ENCODE assay signal across 18 cellular contexts in the genomic region with DNA sequence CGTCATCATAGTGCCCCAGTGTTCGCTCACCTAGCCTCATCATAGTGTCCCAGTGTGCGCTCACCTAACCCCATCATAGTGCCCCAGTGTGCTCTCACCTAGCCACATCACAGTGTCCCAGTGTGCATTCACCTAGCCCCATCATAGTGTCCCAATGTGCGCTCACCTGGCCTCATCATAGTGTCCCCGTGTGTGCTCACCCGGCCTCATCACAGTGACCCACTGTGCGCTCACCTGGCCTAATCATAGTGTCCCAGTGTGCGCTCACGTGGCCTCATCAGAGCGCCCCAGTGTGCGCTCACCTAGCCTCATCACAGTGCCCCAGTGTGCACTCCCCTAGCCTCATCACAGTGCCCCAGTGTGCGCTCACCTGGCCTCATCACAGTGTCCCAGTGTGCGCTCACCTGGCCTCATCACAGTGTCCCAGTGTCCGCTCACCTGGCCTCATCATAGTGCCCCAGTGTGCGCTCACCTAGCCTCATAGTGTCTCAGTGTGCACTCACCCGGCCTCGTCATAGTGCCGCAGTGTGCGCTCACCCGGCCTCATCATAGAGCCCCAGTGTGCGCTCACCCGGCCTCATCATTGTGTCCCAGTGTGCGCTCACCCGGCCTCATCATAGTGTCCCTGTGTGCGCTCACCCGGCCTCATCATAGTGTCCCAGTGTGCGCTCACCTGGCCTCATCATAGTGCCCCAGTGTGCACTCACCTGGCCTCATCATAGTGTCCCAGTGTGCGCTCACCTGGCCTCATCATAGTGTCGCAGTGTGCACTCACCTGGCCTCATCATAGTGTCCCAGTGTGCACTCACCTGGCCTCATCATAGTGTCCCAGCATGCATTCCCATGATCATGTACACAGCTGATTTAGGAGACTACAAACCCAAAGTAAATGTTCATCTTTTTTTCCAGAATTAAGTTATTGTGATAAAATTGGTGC.
"Had no signal": no experiment of that assay in that cellular context is flagged by ENCODE, and none has a peak within 500 bp of the region (broad histone marks: within the 10 kb centered on the region; RNA-seq: fewer than 3 reads in every experiment).

No MANE protein-coding gene starts in this region.

- H3K9me3 ChIP-seq: psoas muscle, suprapubic skin, tibial artery, upper lobe of left lung had no signal

- H3K4me1 ChIP-seq: neural progenitor cell had no signal

- H3K36me3 ChIP-seq: neural progenitor cell had no signal

- H3K9ac ChIP-seq: neural progenitor cell, parathyroid adenoma had no signal

- DNase-seq: erythroblast; left colon; left ventricle myocardium superior; midbrain; occipital lobe; psoas muscle; retina; stimulated activated naive CD4-positive, alpha-beta T cell treated with Interleukin-2 at 50 U/mL for 16 hours; tibial artery had no signal

- H2AFZ ChIP-seq: hepatocyte, neural progenitor cell, parathyroid adenoma had no signal

- H3K27me3 ChIP-seq: hepatocyte, neural progenitor cell, suprapubic skin, tibial artery, upper lobe of left lung had no signal

- H3K4me2 ChIP-seq: hepatocyte, neural progenitor cell had no signal

- H3K79me2 ChIP-seq: hepatocyte had no signal

- H3K27ac Mint-ChIP-seq: effector memory CD8-positive, alpha-beta T cell; natural killer cell treated with Interleukin-12 subunit alpha and Interleukin-12 subunit beta and Interleukin-15 and Interleukin-18, amount 100 ng/mL, for 72 hours; neural progenitor cell had no signal

- H3K4me3 Mint-ChIP-seq: effector memory CD8-positive, alpha-beta T cell; natural killer cell treated with Interleukin-12 subunit alpha and Interleukin-12 subunit beta and Interleukin-15 and Interleukin-18, amount 100 ng/mL, for 72 hours; neural progenitor cell had no signal

- H3K4me3 ChIP-seq: hepatocyte, lung, neural progenitor cell, psoas muscle, skin epidermis, suprapubic skin, tibial artery, upper lobe of left lung had no signal

- H3K27ac ChIP-seq: hepatocyte, neural progenitor cell, parathyroid adenoma, skin epidermis, suprapubic skin, tibial artery, upper lobe of left lung had no signal

- H3K9me3 Mint-ChIP-seq: effector memory CD8-positive, alpha-beta T cell; natural killer cell treated with Interleukin-12 subunit alpha and Interleukin-12 subunit beta and Interleukin-15 and Interleukin-18, amount 100 ng/mL, for 72 hours; neural progenitor cell had no signal
